ENCODE assay signal across 8 cellular contexts in the genomic region with DNA sequence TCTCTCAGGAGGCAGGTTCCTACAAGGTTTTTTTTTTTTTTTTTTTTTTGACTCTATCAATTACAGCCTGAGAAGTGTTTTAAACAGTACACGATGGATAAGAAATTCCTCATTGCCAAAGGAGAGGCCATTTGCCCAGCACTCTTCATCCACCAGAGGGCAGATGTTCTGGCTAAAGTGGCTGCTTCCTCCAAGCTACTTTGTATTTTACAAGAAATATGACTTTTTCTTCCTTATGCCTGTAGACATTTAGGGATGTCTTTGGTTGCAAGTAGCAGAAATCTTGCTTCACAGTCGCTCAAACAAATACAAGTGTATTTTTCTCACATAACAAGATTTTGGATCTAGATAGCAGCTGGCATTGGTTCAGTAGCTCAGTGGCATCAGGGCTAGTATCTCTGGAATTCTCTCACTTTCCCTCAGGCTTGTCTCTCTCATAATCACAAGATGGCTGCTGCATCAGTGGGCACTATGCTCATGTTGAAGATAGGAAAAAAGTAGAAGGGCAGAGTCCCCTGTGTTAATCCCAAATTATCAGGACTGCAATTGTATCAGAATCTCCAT.
A peak's percentile ranks its signal among the peaks of the same experiment; 100 is the strongest.
DNase-seq lines count a peak whose midpoint lies in the region; ATAC-seq and TF ChIP-seq lines count a peak whose summit lies in the region.

No MANE protein-coding gene starts in this region.

- H3K9ac ChIP-seq in fibroblast of lung (ENCODE audit: insufficient read depth, low read length) (no peak overlapping the region), parathyroid adenoma (no peak overlapping the region)

- H3K4me2 ChIP-seq in OCI-LY7 (ENCODE audit: low read length) = no peak overlapping the region
- no peak overlapping the region for H3K4me2 ChIP-seq in fibroblast of lung (ENCODE audit: extremely low read depth, insufficient read depth, low read length)
- H3K4me2 ChIP-seq in parathyroid adenoma (ENCODE audit: low read length) = no peak overlapping the region

- H4K20me1 ChIP-seq in OCI-LY7 (ENCODE audit: insufficient read depth, low read length) = no peaks in the 10 kb centered on the region
- no peaks in the 10 kb centered on the region for H4K20me1 ChIP-seq in fibroblast of lung (ENCODE audit: control insufficient read depth, extremely low read depth, insufficient read depth, low read length)

- POLR2A ChIA-PET in OCI-LY7 (lab: Charles Lee) = interaction anchor here (1.2 kb wide), 1 partner anchor 17 kb away, joined by 3 read pairs; no protein-coding TSS in a partner anchor

- no peaks in the 10 kb centered on the region for H3K9me2 ChIP-seq in OCI-LY7 (ENCODE audit: insufficient read depth, low read length)

- peak; percentile 6 for DNase-seq in activated CD4-positive, alpha-beta T cell treated with anti-CD3 and anti-CD28 coated beads for 48 hours
- no peak for DNase-seq in activated CD4-positive, alpha-beta T cell treated with anti-CD3 and anti-CD28 coated beads, Interleukin-2, amount 50 U/mL, for 1 hour
- peak; percentile 15 for DNase-seq in OCI-LY7 (ENCODE audit: low spot score)
- peak; percentile 54 to 78 for DNase-seq in fibroblast of lung (ENCODE audit: low read depth in 2 of 2)

- H3K27ac ChIP-seq in OCI-LY7 (ENCODE audit: low read depth, low read length, poor library complexity, severe bottlenecking) (no peak overlapping the region), fibroblast of lung (ENCODE audit: insufficient read depth, low read length) (no peak overlapping the region), parathyroid adenoma (no peak overlapping the region)

- H2AFZ ChIP-seq in OCI-LY7 (ENCODE audit: low read length) (no peak overlapping the region), fibroblast of lung (ENCODE audit: low read length) (no peak overlapping the region), parathyroid adenoma (no peak overlapping the region)

- intact Hi-C loops in OCI-LY7 (cut with micrococcal nuclease; ENCODE audit: unreplicated experiment) = no loop called here

- TF ChIP-seq CTCF in OCI-LY7 (conservative IDR thresholded peaks at IDR 0.05; ENCODE audit: low read length) (peak; percentile 77), fibroblast of lung (conservative IDR thresholded peaks at IDR 0.05 in 1 of 2, IDR thresholded peaks at IDR 0.05 in 1 of 2; ENCODE audit: low read depth in 1 of 2, low read length in 2 of 2) (peak; percentile 69 to 93), parathyroid adenoma (IDR thresholded peaks at IDR 0.05) (peak; percentile 53)

- H3K27me3 ChIP-seq in fibroblast of lung (ENCODE audit: control insufficient read depth, insufficient read depth, low read length) = no peaks in the 10 kb centered on the region
- no peaks in the 10 kb centered on the region for H3K27me3 ChIP-seq in parathyroid adenoma (ENCODE audit: control insufficient read depth, insufficient read depth, low read length)

- no peaks in the 10 kb centered on the region for H3K4me1 ChIP-seq in OCI-LY7 (ENCODE audit: insufficient read depth, low read length, poor library complexity, severe bottlenecking)
- H3K4me1 ChIP-seq in fibroblast of lung (ENCODE audit: control insufficient read depth, extremely low read depth, insufficient read depth, low read length) = peaks cover 12% of the 10 kb centered on the region
- peaks cover 9% of the 10 kb centered on the region for H3K4me1 ChIP-seq in parathyroid adenoma

- BruUV-seq in OCI-LY7 (replicated peaks; lab: Mats Ljungman, UMichigan) = no TSS peak

- no peaks in the 10 kb centered on the region for H3K79me2 ChIP-seq in OCI-LY7 (ENCODE audit: insufficient read depth, low read depth, low read length)
- H3K79me2 ChIP-seq in fibroblast of lung (ENCODE audit: control insufficient read depth, insufficient read depth, low read length) = no peaks in the 10 kb centered on the region
- no peaks in the 10 kb centered on the region for H3K79me2 ChIP-seq in parathyroid adenoma

- H3K36me3 ChIP-seq in OCI-LY7 (ENCODE audit: insufficient read depth, low read length) = no peaks in the 10 kb centered on the region
- H3K36me3 ChIP-seq in fibroblast of lung (ENCODE audit: control insufficient read depth, insufficient read depth, low read length) = no peaks in the 10 kb centered on the region
- no peaks in the 10 kb centered on the region for H3K36me3 ChIP-seq in parathyroid adenoma (ENCODE audit: control insufficient read depth, insufficient read depth, low read length)

- H3K9me3 ChIP-seq in OCI-LY7 (ENCODE audit: low read length) (no peaks in the 10 kb centered on the region), fibroblast of lung (ENCODE audit: control insufficient read depth, insufficient read depth, low read depth, low read length) (no peaks in the 10 kb centered on the region), parathyroid adenoma (ENCODE audit: control insufficient read depth, low read length) (no peaks in the 10 kb centered on the region)

- no peak overlapping the region for H3K4me3 ChIP-seq in OCI-LY7 (ENCODE audit: low read depth, low read length, poor library complexity, severe bottlenecking)
- no peak overlapping the region for H3K4me3 ChIP-seq in fibroblast of lung (replicated peaks in 1 of 4; ENCODE audit: control extremely low read depth in 1 of 4, insufficient read depth in 1 of 4, low read depth in 3 of 4, low read length in 4 of 4)
- no peak overlapping the region for H3K4me3 ChIP-seq in parathyroid adenoma (ENCODE audit: low read depth, low read length)

- ATAC-seq in HG02759 (IDR thresholded peaks at IDR 0.05; ENCODE audit: unreplicated experiment) = peak; percentile 71
- no peak for ATAC-seq in GM18517 (IDR thresholded peaks at IDR 0.05; ENCODE audit: unreplicated experiment)
- ATAC-seq in GM21526 (IDR thresholded peaks at IDR 0.05; ENCODE audit: low FRiP score, unreplicated experiment) = no peak

- CTCF ChIA-PET in OCI-LY7 (lab: Charles Lee; ENCODE audit: unreplicated experiment) = no interaction called here
